Comparison of ENCODE assay signal across 1 cellular context in the genomic region with DNA sequence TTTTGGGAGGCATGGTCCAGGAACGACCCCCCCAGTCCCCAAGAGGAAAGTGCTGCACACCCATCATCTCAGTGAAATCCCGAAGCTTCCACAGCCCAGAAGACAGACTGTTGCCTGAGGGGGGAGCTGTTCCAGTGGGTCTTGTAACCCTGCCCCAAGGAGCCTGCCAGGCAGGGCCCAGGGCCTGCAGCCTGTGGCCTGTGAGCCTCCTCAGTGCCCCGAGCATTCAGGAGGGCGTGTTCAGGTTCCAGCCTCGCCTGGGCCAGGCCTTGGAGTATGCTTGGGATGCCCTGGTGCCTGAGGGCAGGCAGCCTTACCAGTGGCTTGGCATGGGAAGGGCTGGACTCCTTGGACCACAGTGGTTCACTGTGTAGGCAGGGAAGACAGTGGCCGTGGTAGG.
TF ChIP-seq lines count a peak whose summit lies in the region.

No MANE protein-coding gene starts in this region.

TF ChIP-seq in K562, 482 proteins besides CTCF, POLR2A, EP300 and RAD21:
- TF ChIP-seq, protein P1, sequence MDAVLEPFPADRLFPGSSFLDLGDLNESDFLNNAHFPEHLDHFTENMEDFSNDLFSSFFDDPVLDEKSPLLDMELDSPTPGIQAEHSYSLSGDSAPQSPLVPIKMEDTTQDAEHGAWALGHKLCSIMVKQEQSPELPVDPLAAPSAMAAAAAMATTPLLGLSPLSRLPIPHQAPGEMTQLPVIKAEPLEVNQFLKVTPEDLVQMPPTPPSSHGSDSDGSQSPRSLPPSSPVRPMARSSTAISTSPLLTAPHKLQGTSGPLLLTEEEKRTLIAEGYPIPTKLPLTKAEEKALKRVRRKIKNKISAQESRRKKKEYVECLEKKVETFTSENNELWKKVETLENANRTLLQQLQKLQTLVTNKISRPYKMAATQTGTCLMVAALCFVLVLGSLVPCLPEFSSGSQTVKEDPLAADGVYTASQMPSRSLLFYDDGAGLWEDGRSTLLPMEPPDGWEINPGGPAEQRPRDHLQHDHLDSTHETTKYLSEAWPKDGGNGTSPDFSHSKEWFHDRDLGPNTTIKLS (IDR thresholded peaks at IDR 0.05; ENCODE audit: borderline replicate concordance, low read depth): no peak
- TF ChIP-seq, protein P2, sequence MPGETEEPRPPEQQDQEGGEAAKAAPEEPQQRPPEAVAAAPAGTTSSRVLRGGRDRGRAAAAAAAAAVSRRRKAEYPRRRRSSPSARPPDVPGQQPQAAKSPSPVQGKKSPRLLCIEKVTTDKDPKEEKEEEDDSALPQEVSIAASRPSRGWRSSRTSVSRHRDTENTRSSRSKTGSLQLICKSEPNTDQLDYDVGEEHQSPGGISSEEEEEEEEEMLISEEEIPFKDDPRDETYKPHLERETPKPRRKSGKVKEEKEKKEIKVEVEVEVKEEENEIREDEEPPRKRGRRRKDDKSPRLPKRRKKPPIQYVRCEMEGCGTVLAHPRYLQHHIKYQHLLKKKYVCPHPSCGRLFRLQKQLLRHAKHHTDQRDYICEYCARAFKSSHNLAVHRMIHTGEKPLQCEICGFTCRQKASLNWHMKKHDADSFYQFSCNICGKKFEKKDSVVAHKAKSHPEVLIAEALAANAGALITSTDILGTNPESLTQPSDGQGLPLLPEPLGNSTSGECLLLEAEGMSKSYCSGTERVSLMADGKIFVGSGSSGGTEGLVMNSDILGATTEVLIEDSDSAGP (CRISPR knock-in tag; IDR thresholded peaks at IDR 0.05): no peak
- TF ChIP-seq SAP30 (IDR thresholded peaks at IDR 0.05; ENCODE audit: borderline replicate concordance, insufficient read depth, low read depth, low read length, poor library complexity, severe bottlenecking) (no peak), KLF10 (CRISPR knock-in tag; IDR thresholded peaks at IDR 0.05) (no peak), CHD2 (IDR thresholded peaks at IDR 0.05; ENCODE audit: low read depth, low read length) (no peak), PPARD (CRISPR knock-in tag; IDR thresholded peaks at IDR 0.05) (no peak), GMEB1 (CRISPR knock-in tag; IDR thresholded peaks at IDR 0.05) (no peak), ZNF766 (CRISPR knock-in tag; conservative IDR thresholded peaks at IDR 0.05) (no peak), MCM7 (IDR thresholded peaks at IDR 0.05) (no peak)
- TF ChIP-seq, protein P3, sequence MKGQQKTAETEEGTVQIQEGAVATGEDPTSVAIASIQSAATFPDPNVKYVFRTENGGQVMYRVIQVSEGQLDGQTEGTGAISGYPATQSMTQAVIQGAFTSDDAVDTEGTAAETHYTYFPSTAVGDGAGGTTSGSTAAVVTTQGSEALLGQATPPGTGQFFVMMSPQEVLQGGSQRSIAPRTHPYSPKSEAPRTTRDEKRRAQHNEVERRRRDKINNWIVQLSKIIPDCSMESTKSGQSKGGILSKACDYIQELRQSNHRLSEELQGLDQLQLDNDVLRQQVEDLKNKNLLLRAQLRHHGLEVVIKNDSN (CRISPR knock-in tag; IDR thresholded peaks at IDR 0.05): no peak
- TF ChIP-seq, protein P4, sequence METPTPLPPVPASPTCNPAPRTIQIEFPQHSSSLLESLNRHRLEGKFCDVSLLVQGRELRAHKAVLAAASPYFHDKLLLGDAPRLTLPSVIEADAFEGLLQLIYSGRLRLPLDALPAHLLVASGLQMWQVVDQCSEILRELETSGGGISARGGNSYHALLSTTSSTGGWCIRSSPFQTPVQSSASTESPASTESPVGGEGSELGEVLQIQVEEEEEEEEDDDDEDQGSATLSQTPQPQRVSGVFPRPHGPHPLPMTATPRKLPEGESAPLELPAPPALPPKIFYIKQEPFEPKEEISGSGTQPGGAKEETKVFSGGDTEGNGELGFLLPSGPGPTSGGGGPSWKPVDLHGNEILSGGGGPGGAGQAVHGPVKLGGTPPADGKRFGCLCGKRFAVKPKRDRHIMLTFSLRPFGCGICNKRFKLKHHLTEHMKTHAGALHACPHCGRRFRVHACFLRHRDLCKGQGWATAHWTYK (CRISPR knock-in tag; IDR thresholded peaks at IDR 0.05): no peak
